Comparison of ENCODE assay signal across 8 cellular contexts in the genomic region with DNA sequence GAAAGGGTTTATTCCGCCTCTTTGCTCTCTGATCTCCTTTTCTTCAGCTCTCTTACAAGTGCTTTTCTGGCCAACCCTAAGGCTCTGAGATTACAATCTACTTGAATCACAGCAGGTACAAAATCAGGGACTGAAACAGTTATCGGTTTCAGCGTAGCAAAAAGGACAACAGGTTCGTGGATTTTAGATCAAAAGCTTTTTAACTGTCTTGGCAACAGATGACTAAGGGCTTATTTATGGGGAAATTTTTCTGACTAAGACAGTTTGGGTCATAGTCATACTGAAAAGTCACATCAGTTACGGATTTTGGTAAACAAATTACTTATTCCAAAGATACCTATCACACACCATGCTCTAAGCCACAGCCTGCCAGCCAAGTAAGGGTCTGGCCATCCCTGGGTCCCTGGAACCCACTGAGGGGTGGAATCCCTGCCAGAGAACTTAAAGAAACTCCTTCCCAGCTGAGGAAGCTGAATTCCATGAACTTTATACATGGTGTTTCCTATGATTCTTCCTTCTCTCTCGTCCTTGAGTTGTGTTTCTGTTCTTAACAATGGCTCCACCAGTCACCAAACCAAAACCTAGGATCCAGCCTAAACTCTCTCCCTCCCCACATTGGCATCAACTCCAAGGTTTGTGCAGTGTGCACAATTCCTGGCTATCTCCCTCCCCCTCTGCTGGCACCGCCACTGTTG.
DNase-seq lines count a peak whose midpoint lies in the region; ATAC-seq and TF ChIP-seq lines count a peak whose summit lies in the region.

No MANE protein-coding gene starts in this region.

- no peaks in the 10 kb centered on the region for H3K27me3 Mint-ChIP-seq in Calu3 (ENCODE audit: unreplicated experiment)

- CTCF ChIA-PET in Calu3 (lab: Charles Lee) = no interaction called here

- peak overlapping the region; percentile 85 for H3K4me3 Mint-ChIP-seq in Calu3 (ENCODE audit: low read depth, unreplicated experiment)

- ATAC-seq in GM19455 (IDR thresholded peaks at IDR 0.05; ENCODE audit: unreplicated experiment) = peak; percentile 39

- TF ChIP-seq CTCF in Calu3 (IDR thresholded peaks at IDR 0.05; ENCODE audit: unreplicated experiment) (no peak), HL-60 (IDR thresholded peaks at IDR 0.05; ENCODE audit: insufficient read depth, low read length) (no peak)

- H3K27me3 ChIP-seq in HL-60 (ENCODE audit: insufficient read depth, poor library complexity, severe bottlenecking) = no peaks in the 10 kb centered on the region

- H3K27ac Mint-ChIP-seq in Calu3 (ENCODE audit: unreplicated experiment) = peak overlapping the region; percentile 81

- H3K9me3 Mint-ChIP-seq in Calu3 (ENCODE audit: low read depth, unreplicated experiment) = no peaks in the 10 kb centered on the region

- peak overlapping the region; percentile 40 for H3K4me3 ChIP-seq in HL-60 (replicated peaks; ENCODE audit: insufficient read depth, low read length)

- H3K36me3 Mint-ChIP-seq in Calu3 (ENCODE audit: insufficient read depth, unreplicated experiment) = peaks cover 37% of the 10 kb centered on the region

- no TSS peak for BruUV-seq in Calu3 (replicated peaks; lab: Mats Ljungman, UMichigan)

- intact Hi-C loops in Calu3 (cut with micrococcal nuclease; ENCODE audit: unreplicated experiment) = loop anchor here (5.0 kb wide), 1 partner anchor 47 kb away; no protein-coding TSS in a partner anchor

- DNase-seq in Calu3 (no peak), HL-60 (ENCODE audit: low read depth in 1 of 2, low spot score in 1 of 2) (no peak), iris pigment epithelial cell (ENCODE audit: low read depth) (peak; percentile 73), substantia nigra (lab: John Stamatoyannopoulos, UW) (no peak), NCI-H82 (lab: John Stamatoyannopoulos, UW) (no peak), epidermal melanocyte (ENCODE audit: insufficient read length, low spot score) (no peak)
- peak; percentile 53 for DNase-seq in activated naive CD4-positive, alpha-beta T cell treated with anti-CD3 and anti-CD28 coated beads, Interleukin-2, amount 50 U/mL, for 16 hours

- H3K27ac ChIP-seq in HL-60 (replicated peaks) = no peak overlapping the region
- H3K27ac ChIP-seq in substantia nigra (ENCODE audit: low read depth, low read length, poor library complexity, severe bottlenecking) = peak overlapping the region; percentile 56

- H3K4me1 Mint-ChIP-seq in Calu3 (ENCODE audit: low read depth, unreplicated experiment) = peaks cover 44% of the 10 kb centered on the region

Comparison
In these comparisons a context has a peak if more than half of its experiments do, and no peak if none do; other contexts are left out.
1. DNase-seq: peak in activated naive CD4-positive, alpha-beta T cell treated with anti-CD3 and anti-CD28 coated beads, Interleukin-2, amount 50 U/mL, for 16 hours (single experiment) and iris pigment epithelial cell (single experiment); none in Calu3 (single experiment), HL-60 (0 of 2), substantia nigra (0 of 49), NCI-H82 (single experiment) and epidermal melanocyte (single experiment).